8 cellular contexts compared by ENCODE assay signal in genomic region chr6:49463612-49463967, GRCh38. TPM values are rescaled to one million over a fixed set of nuclear protein-coding genes. Genes with fewer than 3 reads are reported as not detected.
DNase-seq lines count a peak whose midpoint lies in the region; ATAC-seq and TF ChIP-seq lines count a peak whose summit lies in the region.

No MANE protein-coding gene starts in this region.

- peak overlapping the region; percentile 27; the same call in 1 of the 2 replicates for H3K27ac ChIP-seq in PC-3 (ENCODE audit: low read length)

- TF ChIP-seq CTCF in AG09309 (IDR thresholded peaks at IDR 0.05; ENCODE audit: control insufficient read depth, insufficient read depth, low read depth, low read length, missing control alignments): no peak
- TF ChIP-seq CTCF in PC-3 (conservative IDR thresholded peaks at IDR 0.05; ENCODE audit: low read depth, low read length): no peak
- TF ChIP-seq CTCF in epithelial cell of proximal tubule (conservative IDR thresholded peaks at IDR 0.05; ENCODE audit: low read depth, low read length): no peak
- TF ChIP-seq CTCF in retinal pigment epithelial cell (conservative IDR thresholded peaks at IDR 0.05; ENCODE audit: low read depth, low read length): no peak

- peak overlapping the region; percentile 97 for H3K4me2 ChIP-seq in PC-3 (ENCODE audit: low read length)

- peaks cover 18% of the 10 kb centered on the region for H3K4me1 ChIP-seq in PC-3 (ENCODE audit: insufficient read depth, low read length)

- no peaks in the 10 kb centered on the region for H3F3A ChIP-seq in PC-3 (ENCODE audit: low read length, unreplicated experiment)

- intact Hi-C loops in PC-3 (cut with micrococcal nuclease): loop anchor here (2.0 kb wide), 1 partner anchor 385 kb away; no protein-coding TSS in a partner anchor

- ATAC-seq in GM21423 (IDR thresholded peaks at IDR 0.05; ENCODE audit: unreplicated experiment) (peak; percentile 2), PC-3 (peak; percentile 16)

- no peaks in the 10 kb centered on the region for H3K36me3 ChIP-seq in PC-3 (ENCODE audit: low read depth, low read length)

- DNase-seq in AG09309 (ENCODE audit: low read depth) (no peak), PC-3 (no peak), epithelial cell of proximal tubule (ENCODE audit: low read depth) (no peak), retinal pigment epithelial cell (ENCODE audit: low read depth) (no peak), mucosa of gallbladder (ENCODE audit: low spot score) (no peak), AG08395 (ENCODE audit: low spot score) (no peak), glomerular visceral epithelial cell (ENCODE audit: extremely low spot score) (no peak)

- POLR2A ChIA-PET in PC-3 (lab: Charles Lee; ENCODE audit: unreplicated experiment): no interaction called here

- H4K20me1 ChIP-seq in PC-3 (ENCODE audit: low read length): no peaks in the 10 kb centered on the region

- peak overlapping the region; percentile 83 for H3K9ac ChIP-seq in PC-3 (ENCODE audit: low read length)

- no peaks in the 10 kb centered on the region for H3K9me2 ChIP-seq in PC-3 (replicated peaks; ENCODE audit: low read length)

- CTCF ChIA-PET in PC-3 (lab: Charles Lee): no interaction called here

- no peaks in the 10 kb centered on the region for H3K9me3 ChIP-seq in PC-3 (ENCODE audit: low read length)

- H3K79me2 ChIP-seq in PC-3 (ENCODE audit: low read length): peaks cover 81% of the 10 kb centered on the region

- H3K4me3 ChIP-seq in AG09309 (ENCODE audit: control insufficient read depth, low read depth, low read length): peak overlapping the region; percentile 68
- H3K4me3 ChIP-seq in PC-3 (ENCODE audit: low read length): peak overlapping the region; percentile 85
- peak overlapping the region; percentile 92 for H3K4me3 ChIP-seq in epithelial cell of proximal tubule (ENCODE audit: low read depth, low read length)
- peak overlapping the region; percentile 98 for H3K4me3 ChIP-seq in retinal pigment epithelial cell (ENCODE audit: low read length)

- BruUV-seq in PC-3 (replicated peaks; lab: Mats Ljungman, UMichigan): TSS peak; percentile 87

- peak overlapping the region; percentile 88 for H2AFZ ChIP-seq in PC-3 (ENCODE audit: low read length)

- no peaks in the 10 kb centered on the region for H3K27me3 ChIP-seq in PC-3 (ENCODE audit: low read length)

RNA-seq across cellular contexts. Expression of gene CENPQ, which starts 0.4 kb away (rescaled TPM):
- total RNA-seq in PC-3 (2014; rRNA removed): 8.3 and 9.7 TPM in 2 replicates
- total RNA-seq in epithelial cell of proximal tubule: 13.1 and 14.0 TPM in 2 replicates
- total RNA-seq in mucosa of gallbladder: 3.5 TPM

RNA-seq across cellular contexts. Expression of gene MMUT, which starts 0.5 kb away (rescaled TPM):
- total RNA-seq in PC-3 (2014; rRNA removed) (3.7 and 4.5 TPM in 2 replicates), epithelial cell of proximal tubule (5.3 and 5.5 TPM in 2 replicates), mucosa of gallbladder (31.5 TPM)

RNA-seq across cellular contexts. Expression of gene GLYATL3, which starts 36.1 kb away (rescaled TPM):
- total RNA-seq in PC-3 (2014; rRNA removed) (not detected in 2 replicates), epithelial cell of proximal tubule (not detected in 2 replicates), mucosa of gallbladder (not detected)
